Comparison of ENCODE assay signal across 8 cellular contexts in genomic region chr10:79146611-79147130, GRCh38.
DNase-seq lines count a peak whose midpoint lies in the region; ATAC-seq lines count a peak whose summit lies in the region.
"Had no signal": no experiment of that assay in that cellular context is flagged by ENCODE, and none has a peak within 500 bp of the region (broad histone marks: within the 10 kb centered on the region; RNA-seq: fewer than 3 reads in every experiment).

No MANE protein-coding gene starts in this region.

- ATAC-seq in GM18498 (IDR thresholded peaks at IDR 0.05; ENCODE audit: unreplicated experiment) (no peak), GM18502 (IDR thresholded peaks at IDR 0.05; ENCODE audit: poor library complexity, unreplicated experiment) (no peak)

- DNase-seq in NCI-H2029 (lab: John Stamatoyannopoulos, UW): peak; percentile 69
- DNase-seq in caudate nucleus (lab: John Stamatoyannopoulos, UW): peak in 43 of 61 donors; percentile 14 to 84 (median 49)
- peak; percentile 58 to 84 for DNase-seq in lung microvascular endothelial cell (ENCODE audit: low read depth in 2 of 2)
- peak; percentile 57 for DNase-seq in superior temporal gyrus (ENCODE audit: extremely low spot score)
- no peak for DNase-seq in activated effector memory CD4-positive, alpha-beta T cell treated with anti-CD3 and anti-CD28 coated beads, Interleukin-2, amount 50 U/mL, for 16 hours
- DNase-seq: NCI-H1694 had no signal

- peak overlapping the region; percentile 86 for H3K27ac ChIP-seq in caudate nucleus (ENCODE audit: low read depth, low read length)
